In the genomic region with DNA sequence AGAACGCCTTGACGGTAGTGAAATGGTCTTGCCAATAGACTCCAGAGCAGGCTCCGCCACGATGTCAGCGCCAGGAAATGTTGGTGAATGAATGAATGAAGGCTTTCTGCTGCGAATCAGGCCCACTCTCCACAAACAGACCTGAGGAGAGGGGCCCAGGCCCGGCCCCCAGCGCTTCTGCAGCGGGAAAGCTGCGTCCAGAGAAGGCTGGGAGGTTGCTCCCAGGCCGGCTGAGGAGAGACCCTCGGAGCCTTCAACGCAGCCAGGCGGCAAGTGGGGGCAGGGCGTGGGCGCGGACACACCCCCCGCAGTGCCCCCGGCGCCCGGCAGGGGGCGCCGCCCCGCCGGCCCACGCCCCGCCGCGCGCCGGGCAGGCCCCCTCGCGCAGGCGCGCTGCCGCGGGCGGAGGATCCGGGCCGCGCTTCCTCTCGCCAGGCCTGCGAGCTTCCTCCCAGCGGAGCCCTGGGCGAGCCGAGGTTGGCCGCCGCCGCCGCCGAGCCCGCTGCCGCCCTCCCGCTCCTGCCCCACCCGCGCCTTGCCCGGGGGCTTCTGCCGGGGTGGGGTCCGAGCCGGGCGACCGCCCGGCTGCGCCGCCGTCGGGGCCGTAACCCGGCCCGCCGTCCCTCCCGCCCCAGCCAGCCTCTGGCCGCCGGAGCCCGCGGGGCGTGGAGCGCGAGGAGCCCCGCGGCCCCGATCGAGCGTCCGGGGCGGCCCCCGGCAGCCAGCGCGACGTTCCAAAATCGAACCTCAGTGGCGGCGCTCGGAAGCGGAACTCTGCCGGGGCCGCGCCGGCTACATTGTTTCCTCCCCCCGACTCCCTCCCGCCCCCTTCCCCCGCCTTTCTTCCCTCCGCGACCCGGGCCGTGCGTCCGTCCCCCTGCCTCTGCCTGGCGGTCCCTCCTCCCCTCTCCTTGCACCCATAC, we compare ENCODE assay signal across 8 cellular contexts.
A peak's percentile ranks its signal among the peaks of the same experiment; 100 is the strongest.
DNase-seq lines count a peak whose midpoint lies in the region; ATAC-seq and TF ChIP-seq lines count a peak whose summit lies in the region.

TSS of gene CSK (plus strand) at position 408 of the 923 bp plus-strand sequence. CDS start 16,218 bp downstream, outside the sequence.

- CTCF ChIA-PET in GM10248 (lab: Yijun Ruan, JAX), result interaction anchor here (1.0 to 35.2 kb wide), 8 partner anchors 7 to 154 kb away, joined by 3 to 1226 read pairs (median 12); partner anchors contain the start of genes CLK3 and CSK

- H3K36me3 Mint-ChIP-seq in dendritic cell treated with granulocyte-macrophage colony-stimulating factor and Interleukin-4, amounts not matched to agents 40 ng/mL and 50 ng/mL, for 4 days (ENCODE audit: low read depth), result peaks cover 39% of the 10 kb centered on the region

- intact Hi-C loops in dendritic cell treated with granulocyte-macrophage colony-stimulating factor and Interleukin-4, amounts not matched to agents 40 ng/mL and 50 ng/mL, for 4 days (cut with micrococcal nuclease), result no loop called here

- no peaks in the 10 kb centered on the region for H3K27me3 Mint-ChIP-seq in dendritic cell treated with granulocyte-macrophage colony-stimulating factor and Interleukin-4, amounts not matched to agents 40 ng/mL and 50 ng/mL, for 4 days

- POLR2A ChIA-PET in GM10248 (lab: Yijun Ruan, JAX), result no interaction called here

- peak; percentile 87 for DNase-seq in GM10248 (ENCODE audit: extremely low spot score)
- peak; percentile 54 for DNase-seq in NCI-H2171 treated with DMSO at 0.1 percent for 48 hours (lab: John Stamatoyannopoulos, UW)
- DNase-seq in activated CD4-positive, alpha-beta T cell treated with anti-CD3 and anti-CD28 coated beads for 4 hours, result peak; percentile 71 to 73
- DNase-seq in left kidney (ENCODE audit: low read depth, low spot score), result peak; percentile 92
- peak; percentile 78 for DNase-seq in stimulated activated CD4-positive, alpha-beta T cell treated with anti-CD3 and anti-CD28 coated beads, Interleukin-4, amount 100 ng/mL, for 1 hour

- H3K4me3 Mint-ChIP-seq in dendritic cell treated with granulocyte-macrophage colony-stimulating factor and Interleukin-4, amounts not matched to agents 40 ng/mL and 50 ng/mL, for 4 days, result peak within 1 kb of the TSS; percentile 97

- peak; percentile 33 for ATAC-seq in HG02571 (IDR thresholded peaks at IDR 0.05; ENCODE audit: unreplicated experiment)
- no peak for ATAC-seq in GM19395 (IDR thresholded peaks at IDR 0.05; ENCODE audit: unreplicated experiment)

- H3K4me1 Mint-ChIP-seq in dendritic cell treated with granulocyte-macrophage colony-stimulating factor and Interleukin-4, amounts not matched to agents 40 ng/mL and 50 ng/mL, for 4 days (ENCODE audit: low read depth), result peaks cover 84% of the 10 kb centered on the region

- no peaks in the 10 kb centered on the region for H3K9me3 Mint-ChIP-seq in dendritic cell treated with granulocyte-macrophage colony-stimulating factor and Interleukin-4, amounts not matched to agents 40 ng/mL and 50 ng/mL, for 4 days

- peak within 1 kb of the TSS; percentile 93 for H3K27ac Mint-ChIP-seq in dendritic cell treated with granulocyte-macrophage colony-stimulating factor and Interleukin-4, amounts not matched to agents 40 ng/mL and 50 ng/mL, for 4 days

- TF ChIP-seq CTCF in GM10248 (IDR thresholded peaks at IDR 0.05; ENCODE audit: control extremely low read depth, extremely low read depth, low read depth, missing control alignments), result peak; percentile 66
